Comparison of ENCODE assay signal across 10 cellular contexts in the genomic region with DNA sequence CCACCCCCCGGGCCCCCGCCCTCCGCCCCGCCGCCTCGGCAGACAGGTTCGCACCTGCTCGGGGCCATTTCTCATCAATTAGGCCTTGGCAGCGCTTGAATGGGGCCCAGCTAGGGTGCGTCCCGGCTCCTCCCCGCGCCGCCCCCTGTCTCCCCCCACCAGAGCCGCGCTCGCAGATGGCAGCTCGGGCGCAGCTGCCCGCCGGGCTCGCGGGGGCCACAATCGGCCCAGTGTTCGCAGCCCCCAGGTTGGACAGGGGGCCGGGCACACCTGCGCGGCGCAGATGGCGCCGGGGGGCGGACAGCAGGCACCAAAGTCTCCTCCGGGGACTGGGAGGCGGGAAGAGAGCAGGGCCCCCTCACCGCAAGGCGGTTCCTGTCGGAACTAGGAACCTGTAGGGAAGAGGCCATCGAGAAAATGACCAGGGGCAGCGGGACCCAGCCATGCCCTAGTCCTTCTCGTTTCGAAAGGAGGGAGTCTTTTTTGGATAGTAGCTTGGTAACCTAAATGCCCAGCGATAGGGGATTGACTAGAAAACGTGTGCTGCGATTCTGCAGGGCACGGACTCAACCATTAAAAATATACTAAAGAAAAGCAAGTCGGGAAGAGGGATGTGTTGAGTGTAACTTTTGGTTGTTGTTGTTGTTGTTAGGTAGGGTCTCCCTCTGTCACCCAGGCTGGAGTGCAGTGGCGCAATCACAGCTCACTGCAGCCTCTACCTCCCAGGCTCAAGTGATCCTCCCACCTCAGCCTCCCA.
DNase-seq lines count a peak whose midpoint lies in the region; ATAC-seq and TF ChIP-seq lines count a peak whose summit lies in the region.
"Had no signal": no experiment of that assay in that cellular context is flagged by ENCODE, and none has a peak within 500 bp of the region (broad histone marks: within the 10 kb centered on the region; RNA-seq: fewer than 3 reads in every experiment).

No MANE protein-coding gene starts in this region.

- H3K4me3 Mint-ChIP-seq in activated CD4-positive, alpha-beta T cell treated with anti-CD3 and anti-CD28 coated beads, Interleukin-2, amount 10 ng/mL, durations not matched to agents 24 days and 14 days: no peak overlapping the region
- no peak overlapping the region for H3K4me3 Mint-ChIP-seq in activated T-helper 17 cell treated with anti-CD3 and anti-CD28 coated beads, Interleukin-2, amount 50 U/mL, for 72 hours

- H3K27ac Mint-ChIP-seq in activated CD4-positive, alpha-beta T cell treated with anti-CD3 and anti-CD28 coated beads, Interleukin-2, amount 10 ng/mL, durations not matched to agents 24 days and 14 days: no peak overlapping the region
- H3K27ac Mint-ChIP-seq in activated T-helper 17 cell treated with anti-CD3 and anti-CD28 coated beads, Interleukin-2, amount 50 U/mL, for 72 hours: no peak overlapping the region

- ATAC-seq in activated T-helper 17 cell treated with anti-CD3 and anti-CD28 coated beads, Interleukin-2, amount 50 U/mL, for 72 hours (replicated peaks): no peak

- H3K4me1 ChIP-seq in testis: no peaks in the 10 kb centered on the region

- no peaks in the 10 kb centered on the region for H3K36me3 ChIP-seq in testis (ENCODE audit: low read depth, missing control alignments)

- H3K4me3 ChIP-seq in iPS-11a (ENCODE audit: low read depth, low read length) (peak overlapping the region; percentile 10), testis (peak overlapping the region; percentile 18 to 27)
- H3K4me3 ChIP-seq: lung had no signal

- DNase-seq in NCI-H1105 (lab: John Stamatoyannopoulos, UW): peak; percentile 96
- peak; percentile 65 for DNase-seq in NCI-H526 treated with DMSO at 0.1 percent for 48 hours (lab: John Stamatoyannopoulos, UW)
- no peak for DNase-seq in testis
- DNase-seq in activated CD4-positive, alpha-beta T cell treated with anti-CD3 and anti-CD28 coated beads, Interleukin-2, amount 10 ng/mL, durations not matched to agents 24 days and 14 days: no peak
- no peak for DNase-seq in AML-193 (lab: John Stamatoyannopoulos, UW)
- DNase-seq: activated CD4-positive, alpha-beta T cell treated with anti-CD3 and anti-CD28 coated beads for 4 hours; erythroblast had no signal

- H3K9me3 ChIP-seq in testis: no peaks in the 10 kb centered on the region

- intact Hi-C loops in testis (cut with DNase I; ENCODE audit: low total_unique reads): no loop called here
- intact Hi-C loops in activated CD4-positive, alpha-beta T cell treated with anti-CD3 and anti-CD28 coated beads, Interleukin-2, amount 10 ng/mL, durations not matched to agents 24 days and 14 days (cut with micrococcal nuclease): no loop called here

- H3K9me3 Mint-ChIP-seq in activated CD4-positive, alpha-beta T cell treated with anti-CD3 and anti-CD28 coated beads, Interleukin-2, amount 10 ng/mL, durations not matched to agents 24 days and 14 days: no peaks in the 10 kb centered on the region
- no peaks in the 10 kb centered on the region for H3K9me3 Mint-ChIP-seq in activated T-helper 17 cell treated with anti-CD3 and anti-CD28 coated beads, Interleukin-2, amount 50 U/mL, for 72 hours

- no peaks in the 10 kb centered on the region for H3K4me1 Mint-ChIP-seq in activated CD4-positive, alpha-beta T cell treated with anti-CD3 and anti-CD28 coated beads, Interleukin-2, amount 10 ng/mL, durations not matched to agents 24 days and 14 days
- H3K4me1 Mint-ChIP-seq in activated T-helper 17 cell treated with anti-CD3 and anti-CD28 coated beads, Interleukin-2, amount 50 U/mL, for 72 hours: no peaks in the 10 kb centered on the region

- 8 to 20% methylated on average over 14 to 46 of the region's 47 CpGs for WGBS in testis, 2 donors

- H3K27ac ChIP-seq in testis: no peak overlapping the region

- H3K27me3 ChIP-seq in testis: no peaks in the 10 kb centered on the region

- no peak for TF ChIP-seq CTCF in testis (IDR thresholded peaks at IDR 0.05)

- TF ChIP-seq POLR2A in testis (IDR thresholded peaks at IDR 0.05): no peak

- no peaks in the 10 kb centered on the region for H3K36me3 Mint-ChIP-seq in activated CD4-positive, alpha-beta T cell treated with anti-CD3 and anti-CD28 coated beads, Interleukin-2, amount 10 ng/mL, durations not matched to agents 24 days and 14 days (ENCODE audit: low read depth)
- no peaks in the 10 kb centered on the region for H3K36me3 Mint-ChIP-seq in activated T-helper 17 cell treated with anti-CD3 and anti-CD28 coated beads, Interleukin-2, amount 50 U/mL, for 72 hours (ENCODE audit: low read depth)

- peaks cover 32% of the 10 kb centered on the region for H3K27me3 Mint-ChIP-seq in activated CD4-positive, alpha-beta T cell treated with anti-CD3 and anti-CD28 coated beads, Interleukin-2, amount 10 ng/mL, durations not matched to agents 24 days and 14 days
- peaks cover 39% of the 10 kb centered on the region for H3K27me3 Mint-ChIP-seq in activated T-helper 17 cell treated with anti-CD3 and anti-CD28 coated beads, Interleukin-2, amount 50 U/mL, for 72 hours

Comparison
In these comparisons a context has a peak if more than half of its experiments do, and no peak if none do; other contexts are left out.
1. DNase-seq: peak in NCI-H1105 (single experiment) and NCI-H526 treated with DMSO at 0.1 percent for 48 hours (single experiment); none in testis (single experiment), activated CD4-positive, alpha-beta T cell treated with anti-CD3 and anti-CD28 coated beads, Interleukin-2, amount 10 ng/mL, durations not matched to agents 24 days and 14 days (single experiment) and AML-193 (0 of 2).